Comparison of ENCODE assay signal across 16 cellular contexts in the genomic region with DNA sequence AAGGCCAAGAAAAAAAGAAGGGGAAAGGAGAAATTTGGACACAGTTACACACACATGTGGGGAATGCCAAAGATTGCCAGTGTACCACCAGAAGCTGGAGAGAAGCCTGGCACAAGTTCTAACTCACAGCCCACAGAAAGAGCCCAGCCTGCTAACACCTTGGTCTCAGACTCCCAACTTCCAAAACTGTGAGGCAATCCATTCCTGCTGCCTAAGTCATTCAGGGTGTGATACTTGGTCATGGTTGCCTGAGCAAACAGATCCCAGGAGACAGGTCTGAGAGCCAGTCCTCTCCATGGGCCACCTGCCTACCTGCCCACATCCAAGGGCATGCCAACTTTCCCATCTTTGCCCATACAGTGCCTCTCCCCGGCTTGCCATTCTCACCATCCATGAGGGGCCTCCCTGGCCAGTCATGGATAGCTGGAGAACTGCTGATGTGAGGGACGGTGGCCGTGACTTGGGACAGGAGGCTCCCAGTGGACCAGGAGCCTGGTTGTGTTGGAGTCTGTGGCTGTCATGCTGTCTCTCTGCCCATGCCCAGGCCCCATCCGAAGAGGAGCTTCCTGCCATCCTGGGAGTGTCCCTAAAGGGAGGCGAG.
A peak's percentile ranks its signal among the peaks of the same experiment; 100 is the strongest.
DNase-seq lines count a peak whose midpoint lies in the region; ATAC-seq, FAIRE-seq and TF ChIP-seq lines count a peak whose summit lies in the region.
"Had no signal": no experiment of that assay in that cellular context is flagged by ENCODE, and none has a peak within 500 bp of the region (broad histone marks: within the 10 kb centered on the region; RNA-seq: fewer than 3 reads in every experiment).

No MANE protein-coding gene starts in this region.

- no peak for TF ChIP-seq CTCF in A549 (IDR thresholded peaks at IDR 0.05)
- no peak for TF ChIP-seq CTCF in GM10248 (IDR thresholded peaks at IDR 0.05; ENCODE audit: control extremely low read depth, extremely low read depth, low read depth, missing control alignments)
- no peak for TF ChIP-seq CTCF in gastrocnemius medialis (IDR thresholded peaks at IDR 0.05 in 4 of 5, conservative IDR thresholded peaks at IDR 0.05 in 1 of 5)

- no peaks in the 10 kb centered on the region for H3K4me1 Mint-ChIP-seq in activated T-helper 2 cell treated with anti-CD3 and anti-CD28 coated beads, Interferon-gamma antibody, Interleukin-2, Interleukin-4, amounts not matched to agents 10 μg/mL and 5 μg/mL and 100 μg/mL, durations not matched to agents 14 hours and 24 hours and 36 hours (ENCODE audit: low read depth)

- no peak overlapping the region for H3K27ac Mint-ChIP-seq in activated T-helper 2 cell treated with anti-CD3 and anti-CD28 coated beads, Interferon-gamma antibody, Interleukin-2, Interleukin-4, amounts not matched to agents 10 μg/mL and 5 μg/mL and 100 μg/mL, durations not matched to agents 14 hours and 24 hours and 36 hours
- H3K27ac Mint-ChIP-seq: activated T-helper 1 cell treated with anti-CD3 and anti-CD28 coated beads, Interleukin-12 subunit alpha, Interleukin-12 subunit beta, Interleukin-2, Interleukin-4 antibody, amounts not matched to agents 30 ng/mL and 10 ng/mL and 1 ng/mL, durations not matched to agents 14 hours and 24 hours and 36 hours had no signal

- ATAC-seq in A549 (peak; percentile 20 to 71; a peak in 3 of 6 replicates), gastrocnemius medialis (no peak), GM21529 (IDR thresholded peaks at IDR 0.05; ENCODE audit: unreplicated experiment) (no peak)

- in situ Hi-C loops in gastrocnemius medialis (cut with MboI; ENCODE audit: low sequenced_read_pairs in 4 of 4), result no loop called here

- H3K9me3 ChIP-seq in A549 (peaks cover 13% of the 10 kb centered on the region; the same call in 1 of the 3 replicates), gastrocnemius medialis (peaks cover 0 to 14% (median 0%) of the 10 kb centered on the region in 3 donors)

- H3K4me2 ChIP-seq in A549, result no peak overlapping the region

- H3K4me3 Mint-ChIP-seq in activated T-helper 2 cell treated with anti-CD3 and anti-CD28 coated beads, Interferon-gamma antibody, Interleukin-2, Interleukin-4, amounts not matched to agents 10 μg/mL and 5 μg/mL and 100 μg/mL, durations not matched to agents 14 hours and 24 hours and 36 hours (ENCODE audit: low read depth), result no peak overlapping the region
- H3K4me3 Mint-ChIP-seq: activated T-helper 1 cell treated with anti-CD3 and anti-CD28 coated beads, Interleukin-12 subunit alpha, Interleukin-12 subunit beta, Interleukin-2, Interleukin-4 antibody, amounts not matched to agents 30 ng/mL and 10 ng/mL and 1 ng/mL, durations not matched to agents 14 hours and 24 hours and 36 hours had no signal

- peak overlapping the region in 1 of 2 experiments; percentile 13; a peak in 1 of 6 replicates for H3K27ac ChIP-seq in A549
- no peak overlapping the region for H3K27ac ChIP-seq in gastrocnemius medialis
- H3K27ac ChIP-seq: pancreas, thoracic aorta had no signal

- POLR2A ChIA-PET in A549 (lab: Yijun Ruan, JAX), result no interaction called here
- POLR2A ChIA-PET in GM10248 (lab: Yijun Ruan, JAX), result no interaction called here

- TF ChIP-seq POLR2A in A549 (IDR thresholded peaks at IDR 0.05; ENCODE audit: low read length), result no peak
- no peak for TF ChIP-seq POLR2A in gastrocnemius medialis (IDR thresholded peaks at IDR 0.05)

- intact Hi-C loops in gastrocnemius medialis (cut with DNase I; ENCODE audit: low total_unique reads), result no loop called here
- intact Hi-C loops in activated T-helper 2 cell treated with anti-CD3 and anti-CD28 coated beads, Interferon-gamma antibody, Interleukin-2, Interleukin-4, amounts not matched to agents 10 μg/mL and 5 μg/mL and 100 μg/mL, durations not matched to agents 14 hours and 24 hours and 36 hours (cut with micrococcal nuclease), result no loop called here

- no peaks in the 10 kb centered on the region for H3K36me3 ChIP-seq in gastrocnemius medialis
- H3K36me3 ChIP-seq: pancreas, thoracic aorta had no signal

- WGBS in A549 (ENCODE audit: missing lambda C conversion rate), result 93% methylated on average over 4 of the region's 5 CpGs

- CTCF ChIA-PET in A549 (lab: Yijun Ruan, JAX), result interaction anchor here (0.7 to 0.9 kb wide), 2 partner anchors 25 to 374 kb away, joined by 3 to 4 read pairs; no protein-coding TSS in a partner anchor
- CTCF ChIA-PET in GM10248 (lab: Yijun Ruan, JAX), result no interaction called here

- H3K4me1 ChIP-seq in A549 (peaks cover 18% of the 10 kb centered on the region; the same call in 2 of the 3 replicates), gastrocnemius medialis (no peaks in the 10 kb centered on the region)
- H3K4me1 ChIP-seq: pancreas had no signal

- no peaks in the 10 kb centered on the region for H3K36me3 Mint-ChIP-seq in activated T-helper 2 cell treated with anti-CD3 and anti-CD28 coated beads, Interferon-gamma antibody, Interleukin-2, Interleukin-4, amounts not matched to agents 10 μg/mL and 5 μg/mL and 100 μg/mL, durations not matched to agents 14 hours and 24 hours and 36 hours (ENCODE audit: low read depth)

- TF ChIP-seq RAD21 in A549 (conservative IDR thresholded peaks at IDR 0.05 in 1 of 2, IDR thresholded peaks at IDR 0.05 in 1 of 2), result no peak

- DNase-seq in A549 (ENCODE audit: low read depth in 1 of 2, low spot score in 1 of 2), result peak in 1 of 2 experiments; percentile 60
- peak; percentile 4 for DNase-seq in GM10248 (ENCODE audit: extremely low spot score)
- DNase-seq in activated CD8-positive, alpha-beta memory T cell treated with anti-CD3 and anti-CD28 coated beads, Interleukin-2, amount 50 U/mL, for 48 hours, result peak; percentile 20
- peak; percentile 47 for DNase-seq in islet precursor cell
- no peak for DNase-seq in gastrocnemius medialis
- no peak for DNase-seq in activated T-helper 2 cell treated with anti-CD3 and anti-CD28 coated beads, Interferon-gamma antibody, Interleukin-2, Interleukin-4, amounts not matched to agents 10 μg/mL and 5 μg/mL and 100 μg/mL, durations not matched to agents 14 hours and 24 hours and 36 hours (ENCODE audit: low spot score)
- DNase-seq in iPS-NIHi11 (ENCODE audit: low spot score), result no peak
- DNase-seq: activated CD4-positive, alpha-beta T cell treated with anti-CD3 and anti-CD28 coated beads for 48 hours; AML-193; NCI-H69; RPMI8226 had no signal

- no peaks in the 10 kb centered on the region for H3K27me3 ChIP-seq in gastrocnemius medialis
- H3K27me3 ChIP-seq: pancreas had no signal

- no peak for FAIRE-seq in A549 (lab: Jason Lieb, UNC)
- FAIRE-seq: H1, pancreas had no signal

- no peak for TF ChIP-seq EP300 in A549 (IDR thresholded peaks at IDR 0.05)

- H3K4me3 ChIP-seq in A549 (no peak overlapping the region), gastrocnemius medialis (no peak overlapping the region)
- H3K4me3 ChIP-seq: pancreas, thoracic aorta had no signal

- peaks cover 12% of the 10 kb centered on the region for H3K27me3 Mint-ChIP-seq in activated T-helper 2 cell treated with anti-CD3 and anti-CD28 coated beads, Interferon-gamma antibody, Interleukin-2, Interleukin-4, amounts not matched to agents 10 μg/mL and 5 μg/mL and 100 μg/mL, durations not matched to agents 14 hours and 24 hours and 36 hours (ENCODE audit: low read depth)

- H3K9me3 Mint-ChIP-seq in activated T-helper 2 cell treated with anti-CD3 and anti-CD28 coated beads, Interferon-gamma antibody, Interleukin-2, Interleukin-4, amounts not matched to agents 10 μg/mL and 5 μg/mL and 100 μg/mL, durations not matched to agents 14 hours and 24 hours and 36 hours, result no peaks in the 10 kb centered on the region
- H3K9me3 Mint-ChIP-seq: activated T-helper 1 cell treated with anti-CD3 and anti-CD28 coated beads, Interleukin-12 subunit alpha, Interleukin-12 subunit beta, Interleukin-2, Interleukin-4 antibody, amounts not matched to agents 30 ng/mL and 10 ng/mL and 1 ng/mL, durations not matched to agents 14 hours and 24 hours and 36 hours had no signal

TF ChIP-seq in A549, 52 proteins besides CTCF, POLR2A, EP300 and RAD21:
- TF ChIP-seq EHMT2 (IDR thresholded peaks at IDR 0.05; ENCODE audit: low read depth) (no peak), CEBPB (IDR thresholded peaks at IDR 0.05) (no peak), MYC (IDR thresholded peaks at IDR 0.05; ENCODE audit: borderline replicate concordance, low read length) (no peak), FOSL2 (IDR thresholded peaks at IDR 0.05) (no peak), FOSL2 (CRISPR knock-in tag; IDR thresholded peaks at IDR 0.05) (no peak; the same call in 1 of the 2 replicates)
- TF ChIP-seq, protein P1, sequence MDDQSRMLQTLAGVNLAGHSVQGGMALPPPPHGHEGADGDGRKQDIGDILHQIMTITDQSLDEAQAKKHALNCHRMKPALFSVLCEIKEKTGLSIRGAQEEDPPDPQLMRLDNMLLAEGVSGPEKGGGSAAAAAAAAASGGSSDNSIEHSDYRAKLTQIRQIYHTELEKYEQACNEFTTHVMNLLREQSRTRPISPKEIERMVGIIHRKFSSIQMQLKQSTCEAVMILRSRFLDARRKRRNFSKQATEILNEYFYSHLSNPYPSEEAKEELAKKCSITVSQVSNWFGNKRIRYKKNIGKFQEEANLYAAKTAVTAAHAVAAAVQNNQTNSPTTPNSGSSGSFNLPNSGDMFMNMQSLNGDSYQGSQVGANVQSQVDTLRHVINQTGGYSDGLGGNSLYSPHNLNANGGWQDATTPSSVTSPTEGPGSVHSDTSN (IDR thresholded peaks at IDR 0.05), result no peak

Comparison
In these comparisons a context has a peak if more than half of its experiments do, and no peak if none do; other contexts are left out.
1. ATAC-seq: peak in A549 (2 of 2); none in gastrocnemius medialis (0 of 2) and GM21529 (single experiment).
2. DNase-seq: peak in GM10248 (single experiment), activated CD8-positive, alpha-beta memory T cell treated with anti-CD3 and anti-CD28 coated beads, Interleukin-2, amount 50 U/mL, for 48 hours (single experiment) and islet precursor cell (single experiment); none in gastrocnemius medialis (0 of 2), activated T-helper 2 cell treated with anti-CD3 and anti-CD28 coated beads, Interferon-gamma antibody, Interleukin-2, Interleukin-4, amounts not matched to agents 10 μg/mL and 5 μg/mL and 100 μg/mL, durations not matched to agents 14 hours and 24 hours and 36 hours (single experiment) and iPS-NIHi11 (single experiment).